In the genomic region with DNA sequence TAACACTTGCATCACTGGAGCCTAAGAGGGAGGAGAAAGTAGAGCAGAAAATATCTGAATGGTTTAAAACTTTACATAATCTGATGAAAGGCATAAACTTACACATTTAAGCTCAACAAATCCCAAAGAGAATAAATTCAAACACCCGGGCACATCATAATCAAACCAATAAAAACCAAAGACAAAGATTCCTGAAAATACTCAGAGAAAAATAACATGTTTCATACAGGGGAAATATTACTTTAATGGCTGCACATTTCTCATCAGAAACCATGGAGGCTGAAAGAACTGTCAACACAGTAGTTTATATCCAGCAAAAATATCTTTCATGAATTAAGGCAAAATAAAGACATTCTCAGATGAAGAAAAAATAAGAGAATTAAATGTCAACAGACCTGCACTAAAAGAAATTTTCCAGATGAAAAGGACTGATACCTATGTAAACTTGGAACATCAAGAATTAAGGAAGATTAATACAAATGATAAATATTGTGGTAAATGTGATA, we compare ENCODE assay signal across 11 cellular contexts. TPM values are rescaled to one million over a fixed set of nuclear protein-coding genes. Genes with fewer than 3 reads are reported as not detected.
"Had no signal": no experiment of that assay in that cellular context is flagged by ENCODE, and none has a peak within 500 bp of the region (broad histone marks: within the 10 kb centered on the region; RNA-seq: fewer than 3 reads in every experiment).

No MANE protein-coding gene starts in this region.

- FAIRE-seq: HepG2 had no signal

- DNase-seq: GM23248, GOT3, H7, Karpas-422, KBM-7 had no signal

- H3K4me3 Mint-ChIP-seq: IgD-negative memory B cell had no signal

- H3K27ac ChIP-seq: GM23248, HL-60, KMS-11 had no signal

- H3K4me2 ChIP-seq: KMS-11 had no signal

- H3K36me3 ChIP-seq: HAP-1 had no signal

- H2AFZ ChIP-seq: GM23248 had no signal

- H3K27me3 Mint-ChIP-seq: IgD-negative memory B cell had no signal

- ATAC-seq: HCT116, HepG2 had no signal

- H3K4me3 ChIP-seq: GM23248, HAP-1 had no signal

- H3K4me1 ChIP-seq: HAP-1 had no signal

- H3K9me3 ChIP-seq: HAP-1 had no signal

- H3K9ac ChIP-seq: GM23248, KMS-11 had no signal

RNA-seq across cellular contexts. Expression of a gene that starts 48.7 kb away (rescaled TPM):
- total RNA-seq: GM23248 had no signal
- polyA plus RNA-seq: GM23248, IgD-negative memory B cell had no signal
